ENCODE assay signal across 25 cellular contexts in genomic region chr1:22702671-22703070, GRCh38. TPM values are rescaled to one million over a fixed set of nuclear protein-coding genes. Genes with fewer than 3 reads are reported as not detected.
DNase-seq lines count a peak whose midpoint lies in the region; ATAC-seq and TF ChIP-seq lines count a peak whose summit lies in the region.
"Had no signal": no experiment of that assay in that cellular context is flagged by ENCODE, and none has a peak within 500 bp of the region (broad histone marks: within the 10 kb centered on the region; RNA-seq: fewer than 3 reads in every experiment).

No MANE protein-coding gene starts in this region.

- intact Hi-C loops in right lobe of liver (cut with DNase I), result loop anchor here in 1 of 2 donors (10.0 kb wide), 1 partner anchor 252 kb away; no protein-coding TSS in a partner anchor

- peak overlapping the region; percentile 50; the same call in 1 of the 2 replicates for H2AFZ ChIP-seq in Loucy (ENCODE audit: low read length)

- no peaks in the 10 kb centered on the region for H3K9me2 ChIP-seq in Loucy (replicated peaks; ENCODE audit: low read depth, low read length)

- WGBS in right lobe of liver (ENCODE audit: insufficient coverage, low coverage, low lambda C conversion rate, missing lambda C conversion rate), result 6% methylated on average over 2 of the region's 4 CpGs

- TF ChIP-seq CTCF in Loucy (conservative IDR thresholded peaks at IDR 0.05; ENCODE audit: low read length) (no peak), cardiac fibroblast (IDR thresholded peaks at IDR 0.05; ENCODE audit: low read depth, low read length) (no peak), right lobe of liver (IDR thresholded peaks at IDR 0.05) (no peak)

- no peaks in the 10 kb centered on the region for H3K36me3 ChIP-seq in Loucy (ENCODE audit: insufficient read depth, low read length)
- H3K36me3 ChIP-seq in right lobe of liver, result no peaks in the 10 kb centered on the region
- no peaks in the 10 kb centered on the region for H3K36me3 ChIP-seq in MG63
- H3K36me3 ChIP-seq: BLaER1 treated with 17β-estradiol and CSF1 and Interleukin-3, amounts not matched to agents 10 nM and 100 nM; lower lobe of right lung; ovary; sigmoid colon had no signal

- H3K9me3 ChIP-seq in Loucy (ENCODE audit: insufficient read depth, low read depth, low read length) (no peaks in the 10 kb centered on the region), right lobe of liver (no peaks in the 10 kb centered on the region), MG63 (no peaks in the 10 kb centered on the region)
- H3K9me3 ChIP-seq: BLaER1 treated with 17β-estradiol and CSF1 and Interleukin-3, amounts not matched to agents 10 nM and 100 nM; lower lobe of right lung; ovary; sigmoid colon; testis had no signal

- H3K4me1 ChIP-seq in Loucy (ENCODE audit: insufficient read depth, low read length, poor library complexity, severe bottlenecking), result no peaks in the 10 kb centered on the region
- H3K4me1 ChIP-seq in right lobe of liver, result no peaks in the 10 kb centered on the region
- H3K4me1 ChIP-seq: lower lobe of right lung, sigmoid colon, testis had no signal

- no peak overlapping the region for H3K4me2 ChIP-seq in Loucy (ENCODE audit: low read depth, low read length, poor library complexity, severe bottlenecking)

- H3K27me3 ChIP-seq in Loucy (ENCODE audit: insufficient read depth, low read length, poor library complexity, severe bottlenecking) (no peaks in the 10 kb centered on the region), right lobe of liver (no peaks in the 10 kb centered on the region), MG63 (no peaks in the 10 kb centered on the region)
- H3K27me3 ChIP-seq: BLaER1 treated with 17β-estradiol and CSF1 and Interleukin-3, amounts not matched to agents 10 nM and 100 nM; ovary; sigmoid colon; testis had no signal

- peak; percentile 22 to 39 (median 32) for ATAC-seq in right lobe of liver
- ATAC-seq in GM18520 (IDR thresholded peaks at IDR 0.05; ENCODE audit: unreplicated experiment), result no peak
- ATAC-seq: activated naive CD8-positive, alpha-beta T cell treated with anti-CD3 and anti-CD28 coated beads, Interleukin-2, amount 50 U/mL, for 24 hours; lower lobe of right lung had no signal

- H3K4me3 ChIP-seq in Loucy (ENCODE audit: low read length, poor library complexity, severe bottlenecking), result no peak overlapping the region
- no peak overlapping the region for H3K4me3 ChIP-seq in cardiac fibroblast (replicated peaks in 1 of 2; ENCODE audit: low read depth in 2 of 2, low read length in 2 of 2)
- H3K4me3 ChIP-seq in right lobe of liver, result no peak overlapping the region
- no peak overlapping the region for H3K4me3 ChIP-seq in MG63
- H3K4me3 ChIP-seq: BLaER1 treated with 17β-estradiol and CSF1 and Interleukin-3, amounts not matched to agents 10 nM and 100 nM; lower lobe of right lung; ovary; sigmoid colon; testis had no signal

- in situ Hi-C loops in G401 (cut with HindIII; ENCODE audit: low sequenced_read_pairs), result no loop called here

- H3K27ac ChIP-seq in right lobe of liver, result no peak overlapping the region
- H3K27ac ChIP-seq: BLaER1 treated with 17β-estradiol and CSF1 and Interleukin-3, amounts not matched to agents 10 nM and 100 nM; HL-60; lower lobe of right lung; ovary; sigmoid colon; testis had no signal

- no peaks in the 10 kb centered on the region for H4K20me1 ChIP-seq in Loucy (ENCODE audit: insufficient read depth, low read length, poor library complexity, severe bottlenecking)
- H4K20me1 ChIP-seq: BLaER1 treated with 17β-estradiol and CSF1 and Interleukin-3, amounts not matched to agents 10 nM and 100 nM had no signal

- H3K9ac ChIP-seq in Loucy (ENCODE audit: low read depth, low read length, poor library complexity, severe bottlenecking), result no peak overlapping the region
- H3K9ac ChIP-seq: BLaER1 treated with 17β-estradiol and CSF1 and Interleukin-3, amounts not matched to agents 10 nM and 100 nM had no signal

- TF ChIP-seq POLR2A in right lobe of liver (IDR thresholded peaks at IDR 0.05), result no peak

- no peaks in the 10 kb centered on the region for H3K79me2 ChIP-seq in Loucy (ENCODE audit: insufficient read depth, low read length)

- H3F3A ChIP-seq in Loucy (ENCODE audit: low read depth), result no peaks in the 10 kb centered on the region

- DNase-seq in AML-193 (lab: John Stamatoyannopoulos, UW) (peak; percentile 9 to 26), cardiac fibroblast (ENCODE audit: low read depth in 2 of 2) (peak; percentile 21 to 66), right lobe of liver (no peak), G401 (ENCODE audit: low spot score) (no peak), MG63 (no peak)
- DNase-seq in activated CD4-positive, CD25-positive, alpha-beta regulatory T cell (lab: John Stamatoyannopoulos, UW), result no peak
- DNase-seq: activated CD4-positive, alpha-beta T cell treated with anti-CD3 and anti-CD28 coated beads, Interleukin-2, amount 10 ng/mL, durations not matched to agents 7 days and 5 days; activated CD8-positive, alpha-beta memory T cell treated with anti-CD3 and anti-CD28 coated beads, Interleukin-2, amount 50 U/mL, for 4 hours; activated naive CD8-positive, alpha-beta T cell treated with anti-CD3 and anti-CD28 coated beads, Interleukin-2, amount 50 U/mL, for 24 hours; foreskin melanocyte; hypothalamus; islet precursor cell; lower lobe of right lung; naive B cell; NCI-H1092 treated with DMSO at 0.1 percent for 48 hours; NCI-H2029 treated with DMSO at 0.1 percent for 48 hours; ovary; sigmoid colon; testis had no signal

RNA-seq across cellular contexts. Expression of gene EPHB2, which starts 8.0 kb away (rescaled TPM):
- total RNA-seq in right lobe of liver, result 1 to 10 TPM in 2 of 6 experiments, under 1 TPM in 4; 0.24 to 1.8 (median 0.62) TPM
- 0.14 and 1.1 TPM in 2 replicates for total RNA-seq in G401 (2014; rRNA removed; shearing (Covaris generic))
- 19.6 TPM in 2 replicates for total RNA-seq in MG63 (2014; rRNA removed; shearing (Covaris generic); ENCODE audit: low replicate concordance)

RNA-seq across cellular contexts. Expression of gene C1QB, which starts 49.6 kb away (rescaled TPM):
- total RNA-seq in right lobe of liver, result 100 to 1,000 TPM in 4 of 6 experiments, 10 to 100 TPM in 2; 69.8 to 330 (median 152) TPM
- total RNA-seq in G401 (2014; rRNA removed; shearing (Covaris generic)), result not detected in 2 replicates
- not detected in 2 replicates for total RNA-seq in MG63 (2014; rRNA removed; shearing (Covaris generic); ENCODE audit: low replicate concordance)
- total RNA-seq: A673; activated CD4-positive, alpha-beta T cell treated with anti-CD3 and anti-CD28 coated beads, Interleukin-2, amount 10 ng/mL, durations not matched to agents 7 days and 5 days; NCI-H460 had no signal

RNA-seq across cellular contexts. Expression of gene C1QC, which starts 59.2 kb away (rescaled TPM):
- total RNA-seq in right lobe of liver, result 100 to 1,000 TPM in 2 of 6 experiments, 10 to 100 TPM in 4; 63.3 to 305 (median 71.9) TPM
- not detected in 2 replicates for total RNA-seq in G401 (2014; rRNA removed; shearing (Covaris generic))
- total RNA-seq in MG63 (2014; rRNA removed; shearing (Covaris generic); ENCODE audit: low replicate concordance), result not detected in 2 replicates
- total RNA-seq: A673; activated CD4-positive, alpha-beta T cell treated with anti-CD3 and anti-CD28 coated beads, Interleukin-2, amount 10 ng/mL, durations not matched to agents 7 days and 5 days; NCI-H460 had no signal

Comparison
In these comparisons a context has a peak if more than half of its experiments do, and no peak if none do; other contexts are left out.
1. DNase-seq: peak in AML-193 (2 of 2) and cardiac fibroblast (2 of 2); none in right lobe of liver (0 of 3), G401 (single experiment), MG63 (single experiment) and activated CD4-positive, CD25-positive, alpha-beta regulatory T cell (0 of 4).
2. RNA of gene C1QB, which starts 49.6 kb away (total RNA-seq): 69.8 to 330 TPM in right lobe of liver; not detected in G401 and not detected in MG63; every median in the first group is over 10 times any median in the second.
3. RNA of gene C1QC, which starts 59.2 kb away (total RNA-seq): 63.3 to 305 TPM in right lobe of liver; not detected in G401 and not detected in MG63; every median in the first group is over 10 times any median in the second.